Comparison of ENCODE assay signal across 1 cellular context in genomic region chr12:63308701-63309100, GRCh38.
TF ChIP-seq lines count a peak whose summit lies in the region.

No MANE protein-coding gene starts in this region.

TF ChIP-seq in GM23338, 12 proteins besides CTCF, POLR2A, EP300 and RAD21 (continued from another document):
- no peak for TF ChIP-seq ZNF462 (CRISPR knock-in tag; IDR thresholded peaks at IDR 0.05)
- TF ChIP-seq REST (IDR thresholded peaks at IDR 0.05; ENCODE audit: unreplicated experiment): no peak
- no peak for TF ChIP-seq EZH2 (IDR thresholded peaks at IDR 0.05; ENCODE audit: low read depth, unreplicated experiment)
- TF ChIP-seq POLR2AphosphoS5 (IDR thresholded peaks at IDR 0.05; ENCODE audit: low read depth): no peak
- TF ChIP-seq STAT1 (IDR thresholded peaks at IDR 0.05; ENCODE audit: unreplicated experiment): no peak
